17 cellular contexts compared by ENCODE assay signal in the genomic region with DNA sequence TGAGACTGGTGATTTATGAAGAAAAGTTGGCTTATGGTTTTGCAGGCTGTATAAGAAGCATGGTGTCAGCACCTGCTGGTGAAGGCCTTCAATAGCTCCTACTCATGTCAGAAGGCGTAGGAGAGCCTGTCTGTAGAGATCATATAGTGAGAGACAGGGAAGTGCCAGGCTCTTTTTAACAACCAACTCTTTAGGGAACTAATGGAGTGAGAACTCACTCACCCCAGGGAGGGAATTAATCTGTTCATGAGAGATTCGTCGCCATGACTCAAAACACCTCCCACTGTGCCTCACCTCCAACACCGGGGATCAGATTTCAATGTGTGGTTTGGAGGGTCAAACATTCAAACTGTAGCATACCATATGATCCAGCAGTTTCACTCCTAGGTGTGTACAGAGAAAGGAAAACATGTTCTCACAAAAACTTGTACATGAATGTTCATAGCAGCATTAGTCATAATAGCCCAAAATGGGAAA.
DNase-seq lines count a peak whose midpoint lies in the region; ATAC-seq and TF ChIP-seq lines count a peak whose summit lies in the region.
"Had no signal": no experiment of that assay in that cellular context is flagged by ENCODE, and none has a peak within 500 bp of the region (broad histone marks: within the 10 kb centered on the region; RNA-seq: fewer than 3 reads in every experiment).

No MANE protein-coding gene starts in this region.

- no peak overlapping the region for H3K4me3 ChIP-seq in kidney epithelial cell (ENCODE audit: low read depth, low read length)
- H3K4me3 ChIP-seq in naive thymus-derived CD4-positive, alpha-beta T cell (ENCODE audit: low read length): no peak overlapping the region
- H3K4me3 ChIP-seq in gastroesophageal sphincter: no peak overlapping the region

- DNase-seq in ELF-1 (ENCODE audit: low read depth, low spot score) (peak; percentile 18), KBM-7 (peak; percentile 14), kidney epithelial cell (ENCODE audit: low read depth) (peak; percentile 18), SK-N-DZ (ENCODE audit: low spot score) (no peak)
- DNase-seq in activated naive CD8-positive, alpha-beta T cell treated with anti-CD3 and anti-CD28 coated beads, Interleukin-2, amount 50 U/mL, for 24 hours: no peak
- no peak for DNase-seq in naive thymus-derived CD4-positive, alpha-beta T cell
- DNase-seq: activated CD4-positive, alpha-beta T cell treated with anti-CD3 and anti-CD28 coated beads for 48 hours; activated effector memory CD4-positive, alpha-beta T cell treated with Interleukin-2 at 50 U/mL for 16 hours; CD4-positive, alpha-beta memory T cell; dermis blood vessel endothelial cell; NCI-H82; stimulated activated CD4-positive, alpha-beta T cell treated with anti-CD3 and anti-CD28 coated beads, Interleukin-1b, Interleukin-23, amount 100 ng/mL, for 48 hours; stimulated activated naive CD8-positive, alpha-beta T cell treated with anti-CD3 and anti-CD28 coated beads, Interleukin-15, Interleukin-2, amounts not matched to agents 100 U/mL and 50 U/mL, for 24 hours had no signal

- intact Hi-C loops in naive thymus-derived CD4-positive, alpha-beta T cell (cut with micrococcal nuclease): no loop called here

- POLR2A ChIA-PET in naive thymus-derived CD4-positive, alpha-beta T cell (lab: Charles Lee): no interaction called here

- peaks cover 59% of the 10 kb centered on the region for H3K36me3 Mint-ChIP-seq in activated naive CD8-positive, alpha-beta T cell treated with anti-CD3 and anti-CD28 coated beads, Interleukin-2, amount 50 U/mL, for 24 hours (ENCODE audit: low read depth)
- peaks cover 18 to 81% (median 49%) of the 10 kb centered on the region in 5 donors for H3K36me3 Mint-ChIP-seq in naive thymus-derived CD4-positive, alpha-beta T cell

- no peak for TF ChIP-seq EP300 in gastroesophageal sphincter (IDR thresholded peaks at IDR 0.05)

- no peak for TF ChIP-seq CTCF in kidney epithelial cell (IDR thresholded peaks at IDR 0.05; ENCODE audit: insufficient read depth, low read length, poor library complexity, severe bottlenecking)
- no peak for TF ChIP-seq CTCF in gastroesophageal sphincter (IDR thresholded peaks at IDR 0.05)

- no peaks in the 10 kb centered on the region for H3K27me3 ChIP-seq in kidney epithelial cell (ENCODE audit: control insufficient read depth, insufficient read depth, low read length)
- H3K27me3 ChIP-seq in naive thymus-derived CD4-positive, alpha-beta T cell (ENCODE audit: control insufficient read depth in 2 of 2, insufficient read depth in 2 of 2, low read length in 2 of 2): no peaks in the 10 kb centered on the region
- no peaks in the 10 kb centered on the region for H3K27me3 ChIP-seq in gastroesophageal sphincter

- WGBS in gastroesophageal sphincter (ENCODE audit: low coverage in 1 of 2), 2 donors: 0 to 100% methylated on average over 1 of the region's 4 CpGs

- peaks cover 10% of the 10 kb centered on the region for H3K4me1 Mint-ChIP-seq in activated naive CD8-positive, alpha-beta T cell treated with anti-CD3 and anti-CD28 coated beads, Interleukin-2, amount 50 U/mL, for 24 hours
- peaks cover 0 to 12% (median 0%) of the 10 kb centered on the region in 7 donors for H3K4me1 Mint-ChIP-seq in naive thymus-derived CD4-positive, alpha-beta T cell
- H3K4me1 Mint-ChIP-seq: CD4-positive, alpha-beta memory T cell had no signal

- no peaks in the 10 kb centered on the region for H3K27me3 Mint-ChIP-seq in activated naive CD8-positive, alpha-beta T cell treated with anti-CD3 and anti-CD28 coated beads, Interleukin-2, amount 50 U/mL, for 24 hours
- H3K27me3 Mint-ChIP-seq in naive thymus-derived CD4-positive, alpha-beta T cell: no peaks in the 10 kb centered on the region
- H3K27me3 Mint-ChIP-seq: CD4-positive, alpha-beta memory T cell had no signal

- H3K9me3 ChIP-seq in naive thymus-derived CD4-positive, alpha-beta T cell (ENCODE audit: control insufficient read depth in 2 of 3, low read length in 3 of 3): no peaks in the 10 kb centered on the region
- no peaks in the 10 kb centered on the region for H3K9me3 ChIP-seq in gastroesophageal sphincter

- peak overlapping the region; percentile 3 for H3K27ac Mint-ChIP-seq in activated naive CD8-positive, alpha-beta T cell treated with anti-CD3 and anti-CD28 coated beads, Interleukin-2, amount 50 U/mL, for 24 hours
- H3K27ac Mint-ChIP-seq in naive thymus-derived CD4-positive, alpha-beta T cell: peak overlapping the region in 1 of 9 donors; percentile 19

- ATAC-seq in activated naive CD8-positive, alpha-beta T cell treated with anti-CD3 and anti-CD28 coated beads, Interleukin-2, amount 50 U/mL, for 24 hours: no peak
- no peak for ATAC-seq in naive thymus-derived CD4-positive, alpha-beta T cell
- no peak for ATAC-seq in gastroesophageal sphincter
- no peak for ATAC-seq in GM21515 (IDR thresholded peaks at IDR 0.05; ENCODE audit: unreplicated experiment)
- ATAC-seq: left lobe of liver; stimulated activated naive CD8-positive, alpha-beta T cell treated with anti-CD3 and anti-CD28 coated beads, Interleukin-15, Interleukin-2, amounts not matched to agents 100 U/mL and 50 U/mL, for 24 hours had no signal

- no peak overlapping the region for H3K27ac ChIP-seq in naive thymus-derived CD4-positive, alpha-beta T cell (ENCODE audit: low read depth, low read length)
- H3K27ac ChIP-seq in gastroesophageal sphincter: no peak overlapping the region
- H3K27ac ChIP-seq: parathyroid adenoma had no signal

- H3K36me3 ChIP-seq in kidney epithelial cell (ENCODE audit: control insufficient read depth, insufficient read depth, low read length) (no peaks in the 10 kb centered on the region), gastroesophageal sphincter (peaks cover 0 to 76% of the 10 kb centered on the region in 2 donors)
- peaks cover 0 to 53% (median 9%) of the 10 kb centered on the region in 3 experiments for H3K36me3 ChIP-seq in naive thymus-derived CD4-positive, alpha-beta T cell (ENCODE audit: control insufficient read depth in 2 of 3, insufficient read depth in 3 of 3, low read length in 3 of 3)

- TF ChIP-seq POLR2A in gastroesophageal sphincter (IDR thresholded peaks at IDR 0.05): no peak

- CTCF ChIA-PET in naive thymus-derived CD4-positive, alpha-beta T cell (lab: Charles Lee): no interaction called here

- H3K4me3 Mint-ChIP-seq in activated naive CD8-positive, alpha-beta T cell treated with anti-CD3 and anti-CD28 coated beads, Interleukin-2, amount 50 U/mL, for 24 hours: no peak overlapping the region
- H3K4me3 Mint-ChIP-seq in naive thymus-derived CD4-positive, alpha-beta T cell: no peak overlapping the region
- H3K4me3 Mint-ChIP-seq: CD4-positive, alpha-beta memory T cell had no signal

- no peaks in the 10 kb centered on the region for H3K4me1 ChIP-seq in naive thymus-derived CD4-positive, alpha-beta T cell (ENCODE audit: control insufficient read depth in 2 of 2, insufficient read depth in 2 of 2, low read length in 2 of 2)
- peaks cover 0 to 7% (median 0%) of the 10 kb centered on the region in 3 donors for H3K4me1 ChIP-seq in gastroesophageal sphincter
- H3K4me1 ChIP-seq: parathyroid adenoma had no signal

- in situ Hi-C loops in KBM-7 (cut with MboI; ENCODE audit: low pct_unique_long_range_greater_than_20kb, low sequenced_read_pairs): no loop called here

- no peaks in the 10 kb centered on the region for H3K9me3 Mint-ChIP-seq in activated naive CD8-positive, alpha-beta T cell treated with anti-CD3 and anti-CD28 coated beads, Interleukin-2, amount 50 U/mL, for 24 hours
- H3K9me3 Mint-ChIP-seq in naive thymus-derived CD4-positive, alpha-beta T cell: peaks cover 0 to 6% (median 0%) of the 10 kb centered on the region in 11 donors
- H3K9me3 Mint-ChIP-seq: CD4-positive, alpha-beta memory T cell had no signal

Comparison
In these comparisons a context has a peak if more than half of its experiments do, and no peak if none do; other contexts are left out.
1. DNase-seq: peak in ELF-1 (single experiment), KBM-7 (single experiment) and kidney epithelial cell (single experiment); none in activated naive CD8-positive, alpha-beta T cell treated with anti-CD3 and anti-CD28 coated beads, Interleukin-2, amount 50 U/mL, for 24 hours (single experiment), naive thymus-derived CD4-positive, alpha-beta T cell (0 of 9) and SK-N-DZ (single experiment).